8 cellular contexts compared by ENCODE assay signal in genomic region chr5:108380531-108381021, GRCh38. TPM values are rescaled to one million over a fixed set of nuclear protein-coding genes. Genes with fewer than 3 reads are reported as not detected.
A peak's percentile ranks its signal among the peaks of the same experiment; 100 is the strongest.
DNase-seq lines count a peak whose midpoint lies in the region; ATAC-seq, FAIRE-seq and TF ChIP-seq lines count a peak whose summit lies in the region.

No MANE protein-coding gene starts in this region.

- peaks cover 31% of the 10 kb centered on the region for H3K36me3 Mint-ChIP-seq in Caco-2 (ENCODE audit: insufficient read depth, unreplicated experiment)
- H3K36me3 Mint-ChIP-seq in T-helper 1 cell treated with Interleukin-12 subunit alpha and Interleukin-12 subunit beta and Interleukin-4 antibody, amounts not matched to agents 30 μg/mL and 1 μg/mL, for 36 hours (ENCODE audit: low read depth) = peaks cover 13% of the 10 kb centered on the region

- POLR2A ChIA-PET in Caco-2 (lab: Charles Lee) (interaction anchor here (0.6 kb wide), 1 partner anchor 14 kb away, joined by 3 read pairs; no protein-coding TSS in a partner anchor), K562 (lab: Yijun Ruan, JAX) (interaction anchor here (1.0 kb wide), 1 partner anchor 24 kb away, joined by 3 read pairs; no protein-coding TSS in a partner anchor)

- CTCF ChIA-PET in Caco-2 (lab: Charles Lee) = interaction anchor here (0.6 to 0.7 kb wide), 2 partner anchors 35 to 159 kb away, joined by 3 read pairs; no protein-coding TSS in a partner anchor
- CTCF ChIA-PET in K562 (lab: Yijun Ruan, JAX; ENCODE audit: low intra/inter-chr PET ratio) = no interaction called here

- H3K27me3 ChIP-seq in Caco-2 (replicated peaks; ENCODE audit: control insufficient read depth, insufficient read depth, low read length) (no peaks in the 10 kb centered on the region), K562 (ENCODE audit: control insufficient read depth in 2 of 2, insufficient read depth in 2 of 2, low read length in 2 of 2) (no peaks in the 10 kb centered on the region)

- ATAC-seq in GM19395 (IDR thresholded peaks at IDR 0.05; ENCODE audit: unreplicated experiment) = peak; percentile 35
- peak; percentile 10 for ATAC-seq in HG03469 (IDR thresholded peaks at IDR 0.05; ENCODE audit: unreplicated experiment)
- ATAC-seq in K562 = peak; percentile 7; the same call in 2 of the 3 replicates

- peak overlapping the region in 1 of 2 experiments; percentile 98; a peak in 3 of 4 replicates for H3K9ac ChIP-seq in K562 (ENCODE audit: insufficient read depth in 1 of 2, low read depth in 2 of 2, low read length in 2 of 2)

- WGBS in K562 (ENCODE audit: insufficient coverage, low coverage, missing lambda C conversion rate) = 0% methylated on average over 1 of the region's 43 CpGs

- H4K20me1 ChIP-seq in K562 (replicated peaks; ENCODE audit: control insufficient read depth, insufficient read depth, low read length) = no peaks in the 10 kb centered on the region

- peaks cover 13% of the 10 kb centered on the region for H3K4me1 Mint-ChIP-seq in Caco-2 (ENCODE audit: low read depth, unreplicated experiment)
- peaks cover 22% of the 10 kb centered on the region for H3K4me1 Mint-ChIP-seq in T-helper 1 cell treated with Interleukin-12 subunit alpha and Interleukin-12 subunit beta and Interleukin-4 antibody, amounts not matched to agents 30 μg/mL and 1 μg/mL, for 36 hours (ENCODE audit: low read depth)

- peak overlapping the region; percentile 72 for H3K4me3 Mint-ChIP-seq in Caco-2 (ENCODE audit: unreplicated experiment)
- peak overlapping the region; percentile 85 for H3K4me3 Mint-ChIP-seq in T-helper 1 cell treated with Interleukin-12 subunit alpha and Interleukin-12 subunit beta and Interleukin-4 antibody, amounts not matched to agents 30 μg/mL and 1 μg/mL, for 36 hours

- no peaks in the 10 kb centered on the region for H3K36me3 ChIP-seq in Caco-2 (ENCODE audit: control insufficient read depth, insufficient read depth, low read length)
- H3K36me3 ChIP-seq in K562 (ENCODE audit: control insufficient read depth, insufficient read depth, low read length) = no peaks in the 10 kb centered on the region

- DNase-seq in Caco-2 = peak; percentile 44 to 47
- peak; percentile 48 to 61 (median 50) for DNase-seq in K562 (ENCODE audit: extremely low read depth in 1 of 4, low spot score in 3 of 4)
- peak; percentile 57 for DNase-seq in iPS-NIHi11 (ENCODE audit: low spot score)
- peak; percentile 52 for DNase-seq in stimulated activated CD4-positive, alpha-beta T cell treated with anti-CD3 and anti-CD28 coated beads, Interleukin-12 subunit alpha, Interleukin-12 subunit beta, amount 100 ng/mL, for 4 hours
- DNase-seq in NCI-H1694 (lab: John Stamatoyannopoulos, UW) = no peak

- peaks cover 13% of the 10 kb centered on the region for H3K9me3 Mint-ChIP-seq in Caco-2 (ENCODE audit: unreplicated experiment)
- H3K9me3 Mint-ChIP-seq in T-helper 1 cell treated with Interleukin-12 subunit alpha and Interleukin-12 subunit beta and Interleukin-4 antibody, amounts not matched to agents 30 μg/mL and 1 μg/mL, for 36 hours = peaks cover 11% of the 10 kb centered on the region

- BruUV-seq in Caco-2 (replicated peaks; lab: Mats Ljungman, UMichigan) = no TSS peak
- no TSS peak for BruUV-seq in K562 (replicated peaks; lab: Mats Ljungman, UMichigan)

- H3K9me3 ChIP-seq in Caco-2 (no peaks in the 10 kb centered on the region), K562 (replicated peaks; ENCODE audit: control insufficient read depth, insufficient read depth, low read depth, low read length) (no peaks in the 10 kb centered on the region)

- in situ Hi-C loops in K562 (cut with MboI) = no loop called here

- peak overlapping the region; percentile 67 for H3K27ac Mint-ChIP-seq in Caco-2 (ENCODE audit: unreplicated experiment)
- peak overlapping the region; percentile 92 for H3K27ac Mint-ChIP-seq in T-helper 1 cell treated with Interleukin-12 subunit alpha and Interleukin-12 subunit beta and Interleukin-4 antibody, amounts not matched to agents 30 μg/mL and 1 μg/mL, for 36 hours

- TF ChIP-seq CTCF in Caco-2 (IDR thresholded peaks at IDR 0.05; ENCODE audit: insufficient read depth in 1 of 2, low read depth in 1 of 2, low read length in 1 of 2, severe bottlenecking in 1 of 2, unreplicated experiment in 1 of 2) (no peak), K562 (IDR thresholded peaks at IDR 0.05 in 2 of 3, conservative IDR thresholded peaks at IDR 0.05 in 1 of 3; ENCODE audit: insufficient read depth in 2 of 3, low read depth in 1 of 3, low read length in 3 of 3) (no peak)

- intact Hi-C loops in Caco-2 (cut with micrococcal nuclease; ENCODE audit: unreplicated experiment) = loop anchor here (5.0 kb wide), 1 partner anchor 1032 kb away; no protein-coding TSS in a partner anchor
- intact Hi-C loops in K562 (cut with micrococcal nuclease) = loop anchor here (10.0 kb wide), 1 partner anchor 344 kb away; no protein-coding TSS in a partner anchor

- no peaks in the 10 kb centered on the region for H3K27me3 Mint-ChIP-seq in Caco-2 (ENCODE audit: insufficient read depth, unreplicated experiment)
- H3K27me3 Mint-ChIP-seq in T-helper 1 cell treated with Interleukin-12 subunit alpha and Interleukin-12 subunit beta and Interleukin-4 antibody, amounts not matched to agents 30 μg/mL and 1 μg/mL, for 36 hours (ENCODE audit: low read depth) = no peaks in the 10 kb centered on the region

- H3K4me1 ChIP-seq in Caco-2 (no peaks in the 10 kb centered on the region), K562 (replicated peaks in 1 of 2; ENCODE audit: control insufficient read depth in 2 of 2, insufficient read depth in 2 of 2, low read length in 2 of 2) (peaks cover 9 to 19% of the 10 kb centered on the region in 2 experiments)

- peak overlapping the region; percentile 87; the same call in 1 of the 2 replicates for H3K4me2 ChIP-seq in K562 (ENCODE audit: insufficient read depth, low read length)

- peak overlapping the region; percentile 83 for H2AFZ ChIP-seq in K562 (ENCODE audit: low read depth, low read length)

- H3K27ac ChIP-seq in K562 (ENCODE audit: extremely low read depth, low read depth, low read length) = peak overlapping the region; percentile 37; the same call in 2 of the 3 replicates

- H3K4me3 ChIP-seq in Caco-2 (ENCODE audit: low read depth, low read length) (peak overlapping the region; percentile 100), K562 (peak overlapping the region; percentile 78)

- no peak for TF ChIP-seq POLR2A in K562 (conservative IDR thresholded peaks at IDR 0.05)

- peaks cover 6% of the 10 kb centered on the region; the same call in 2 of the 3 replicates for H3K79me2 ChIP-seq in K562 (ENCODE audit: control insufficient read depth, insufficient read depth, low read length)

- H3K9me1 ChIP-seq in K562 (ENCODE audit: control insufficient read depth, insufficient read depth, low read length) = no peaks in the 10 kb centered on the region

- TF ChIP-seq EP300 in K562 (IDR thresholded peaks at IDR 0.05; ENCODE audit: low read length) = no peak

- TF ChIP-seq RAD21 in K562 (CRISPR knock-in tag; conservative IDR thresholded peaks at IDR 0.05 in 1 of 2, IDR thresholded peaks at IDR 0.05 in 1 of 2) = no peak

- FAIRE-seq in K562 (lab: Jason Lieb, UNC) = peak; percentile 46

TF ChIP-seq in K562, 482 proteins besides CTCF, POLR2A, EP300 and RAD21 (continues in another document):
- TF ChIP-seq KAT2B (IDR thresholded peaks at IDR 0.05; ENCODE audit: low read depth, low read length) = no peak
- TF ChIP-seq SMAD3 (CRISPR knock-in tag; conservative IDR thresholded peaks at IDR 0.05) = no peak
- peak; percentile 91 for TF ChIP-seq VEZF1 (CRISPR knock-in tag; IDR thresholded peaks at IDR 0.05)
- TF ChIP-seq EWSR1 (IDR thresholded peaks at IDR 0.05; ENCODE audit: borderline replicate concordance, low read depth, partially characterized antibody) = no peak
- TF ChIP-seq ZNF696 (CRISPR knock-in tag; conservative IDR thresholded peaks at IDR 0.05) = no peak
- TF ChIP-seq ATF4 (CRISPR knock-in tag; IDR thresholded peaks at IDR 0.05) = no peak
- no peak for TF ChIP-seq FOS (IDR thresholded peaks at IDR 0.05; ENCODE audit: extremely low read depth, insufficient read length)
- TF ChIP-seq STAT5B (CRISPR knock-in tag; IDR thresholded peaks at IDR 0.05) = no peak

RNA-seq across cellular contexts. Expression of gene FBXL17, which starts 1.3 kb away (rescaled TPM):
- total RNA-seq in Caco-2 (2022) (11.6 and 12.5 TPM in 2 replicates), K562 (2014; rRNA removed) (1.8 and 2.2 TPM in 2 replicates), K562 (2014; rRNA removed; fragmentation: Illumina TruSeq; extraction: Trizol) (4.1 and 5.2 TPM in 2 replicates), K562 (2015; rRNA removed; fragmentation: Illumina TruSeq; extraction: Trizol) (5.0 and 5.4 TPM in 2 replicates), K562 (2021) (3.0 and 3.1 TPM in 2 replicates)
- 5.1 and 5.3 TPM in 2 replicates for total RNA-seq in K562 (2011; cell fraction: chromatin; rRNA removed; ENCODE audit: low replicate concordance)
- 4.3 and 4.8 TPM in 2 replicates for total RNA-seq in K562 (2011; cell fraction: nucleolus; rRNA removed)
- 3.3 and 4.2 TPM in 2 replicates for total RNA-seq in K562 (2011; cell fraction: nucleoplasm; rRNA removed)
- polyA plus RNA-seq in K562 (2011; rRNA removed) (0.87 and 1.3 TPM in 2 replicates), K562 (2014; fragmentation: Illumina TruSeq; extraction: Trizol) (2.0 and 2.1 TPM in 2 replicates), K562 (2014; fragmentation: Nextera tagmentation; extraction: Ambion mirVana) (under 1 TPM; 0.32 to 0.48 TPM), K562 (2014; rRNA removed) (1.2 and 2.5 TPM in 2 replicates)
- 0.40 and 0.54 TPM in 2 replicates for polyA plus RNA-seq in K562 (2011; cell fraction: cytosol; rRNA removed)
- 1.4 and 2.2 TPM in 2 replicates for polyA plus RNA-seq in K562 (2011; cell fraction: nucleus; rRNA removed)
- polyA plus RNA-seq in K562 (2012) = 5.0 and 6.3 TPM in 2 replicates
- 1.3 and 4.4 TPM in 2 replicates for polyA minus RNA-seq in K562 (2011; rRNA and poly(A)+ RNA removed)
- polyA minus RNA-seq in K562 (2011; cell fraction: cytosol; rRNA and poly(A)+ RNA removed) = 0.55 and 1.3 TPM in 2 replicates
- polyA minus RNA-seq in K562 (2011; cell fraction: nucleus; rRNA and poly(A)+ RNA removed) = 4.8 and 7.8 TPM in 2 replicates
